26 cellular contexts compared by ENCODE assay signal in the genomic region with DNA sequence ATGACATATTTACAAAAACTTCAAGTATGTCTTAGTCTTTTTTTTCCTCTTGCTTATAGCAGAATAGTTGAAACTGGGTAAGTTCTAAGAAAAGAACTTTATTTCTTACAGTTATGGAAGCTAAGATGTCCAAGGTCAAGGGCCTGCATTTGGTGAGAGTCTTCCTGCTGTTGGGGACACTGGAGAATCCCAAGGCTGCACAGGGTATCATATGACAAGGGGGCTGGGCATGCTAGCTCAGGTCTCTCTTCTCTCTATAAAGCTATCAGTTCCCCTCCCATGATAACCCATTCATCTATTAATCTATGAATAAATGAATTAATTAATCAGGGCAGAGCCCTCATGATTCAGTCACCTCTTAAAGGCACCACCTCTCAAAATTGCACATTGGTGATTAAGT.
"Had no signal": no experiment of that assay in that cellular context is flagged by ENCODE, and none has a peak within 500 bp of the region (broad histone marks: within the 10 kb centered on the region; RNA-seq: fewer than 3 reads in every experiment).

No MANE protein-coding gene starts in this region.

- H3K27me3 Mint-ChIP-seq: progenitor cell of endocrine pancreas had no signal

- H3K4me1 ChIP-seq: right lobe of liver, thyroid gland had no signal

- H3K27ac Mint-ChIP-seq: mesothelial cell of epicardium; stimulated activated naive B cell treated with anti-CD40 and anti-IgM and Interleukin-4, amounts not matched to agents 10 μg/mL and 1 μg/mL and 100 μg/mL, for 72 hours had no signal

- DNase-seq: kidney; left colon; left ventricle myocardium inferior; mesendoderm; naive B cell; nephron progenitor cell; ovary; right lobe of liver; stimulated activated CD4-positive, alpha-beta T cell treated with anti-CD3 and anti-CD28 coated beads, Interleukin-1b, Interleukin-23, amount 100 ng/mL, for 48 hours; stimulated activated CD4-positive, alpha-beta T cell treated with anti-CD3 and anti-CD28 coated beads, Interleukin-2, amount 100 ng/mL, for 48 hours; stimulated activated CD4-positive, alpha-beta T cell treated with anti-CD3 and anti-CD28 coated beads, Interleukin-4, amount 100 ng/mL, for 4 hours; stimulated activated CD8-positive, alpha-beta memory T cell treated with anti-CD3 and anti-CD28 coated beads, Interleukin-4, amount 100 ng/mL, for 48 hours; stimulated activated naive B cell treated with anti-CD40 and anti-IgM and Interleukin-4, amounts not matched to agents 10 μg/mL and 1 μg/mL and 100 μg/mL, for 72 hours; stimulated activated naive CD8-positive, alpha-beta T cell treated with anti-CD3 and anti-CD28 coated beads, Interleukin-15, Interleukin-2, amounts not matched to agents 100 U/mL and 50 U/mL, for 24 hours; stomach; testis; thyroid gland; transverse colon; upper lobe of left lung had no signal

- H3K9me3 Mint-ChIP-seq: mesothelial cell of epicardium; nephron progenitor cell; stimulated activated naive B cell treated with anti-CD40 and anti-IgM and Interleukin-4, amounts not matched to agents 10 μg/mL and 1 μg/mL and 100 μg/mL, for 72 hours had no signal

- H3K4me3 ChIP-seq: hepatocyte, left ventricle myocardium inferior, lung, ovary, right atrium auricular region, right lobe of liver, smooth muscle cell, stomach, testis, thyroid gland, transverse colon, upper lobe of left lung, vagina had no signal

- H3K4me3 Mint-ChIP-seq: mesothelial cell of epicardium; naive B cell; nephron progenitor cell; stimulated activated naive B cell treated with anti-CD40 and anti-IgM and Interleukin-4, amounts not matched to agents 10 μg/mL and 1 μg/mL and 100 μg/mL, for 72 hours had no signal

- ATAC-seq: left colon, right lobe of liver had no signal

- H3K36me3 ChIP-seq: left ventricle myocardium inferior, ovary, right atrium auricular region, right lobe of liver, stomach, thyroid gland, transverse colon, upper lobe of left lung, vagina had no signal

- H3K27ac ChIP-seq: hepatocyte, left ventricle myocardium inferior, ovary, right atrium auricular region, right lobe of liver, testis, thyroid gland, transverse colon, upper lobe of left lung, vagina had no signal

- H3K36me3 Mint-ChIP-seq: mesothelial cell of epicardium; naive B cell; stimulated activated naive B cell treated with anti-CD40 and anti-IgM and Interleukin-4, amounts not matched to agents 10 μg/mL and 1 μg/mL and 100 μg/mL, for 72 hours had no signal

- H3K27me3 ChIP-seq: hepatocyte, ovary, right atrium auricular region, right lobe of liver, stomach, testis, thyroid gland, transverse colon, upper lobe of left lung, vagina had no signal

- H3K9me3 ChIP-seq: left ventricle myocardium inferior, ovary, right atrium auricular region, right lobe of liver, stomach, testis, thyroid gland, transverse colon, upper lobe of left lung, vagina had no signal
